In the genomic region with DNA sequence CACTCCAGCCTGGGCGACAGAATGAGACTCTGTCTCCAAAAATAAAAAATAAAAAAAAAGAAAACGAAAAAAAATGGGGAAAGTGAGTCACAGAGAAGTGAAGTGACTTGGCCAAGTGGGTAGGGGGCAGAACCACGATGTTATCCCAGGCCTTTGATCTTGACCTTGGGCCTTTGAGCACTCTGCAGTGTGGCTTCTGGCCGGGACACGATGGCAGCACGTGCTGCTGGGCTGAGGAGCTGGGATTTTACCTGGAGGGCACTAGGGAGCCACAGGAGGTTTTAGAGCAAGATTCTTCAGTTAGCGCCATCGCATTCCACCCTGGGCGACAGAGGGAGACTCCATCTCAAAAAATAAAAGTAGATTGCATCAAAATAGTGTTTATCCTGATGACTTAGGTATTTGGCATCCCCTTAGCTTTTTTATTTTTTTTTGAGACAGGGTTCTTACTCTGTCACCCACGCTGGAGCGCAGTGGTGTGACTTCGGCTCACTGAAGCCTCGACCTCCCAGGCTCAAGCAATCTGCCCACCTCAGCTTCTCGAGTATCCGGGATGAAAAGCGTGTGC, we compare ENCODE assay signal across 12 cellular contexts. TPM values are rescaled to one million over a fixed set of nuclear protein-coding genes. Genes with fewer than 3 reads are reported as not detected.
A peak's percentile ranks its signal among the peaks of the same experiment; 100 is the strongest.
DNase-seq lines count a peak whose midpoint lies in the region; TF ChIP-seq lines count a peak whose summit lies in the region.
"Had no signal": no experiment of that assay in that cellular context is flagged by ENCODE, and none has a peak within 500 bp of the region (broad histone marks: within the 10 kb centered on the region; RNA-seq: fewer than 3 reads in every experiment).

No MANE protein-coding gene starts in this region.

- H3K9me2 ChIP-seq in hepatocyte (replicated peaks; ENCODE audit: insufficient read depth) = no peaks in the 10 kb centered on the region

- H3K4me1 Mint-ChIP-seq in activated naive CD4-positive, alpha-beta T cell treated with anti-CD3 and anti-CD28 coated beads, Interleukin-2, amount 50 U/mL, for 24 hours = peaks cover 14% of the 10 kb centered on the region
- H3K4me1 Mint-ChIP-seq in activated naive CD4-positive, alpha-beta T cell treated with anti-CD3 and anti-CD28 coated beads, Interleukin-2, amount 10 ng/mL, durations not matched to agents 7 days and 5 days = peaks cover 15% of the 10 kb centered on the region

- TF ChIP-seq CTCF in hepatocyte (IDR thresholded peaks at IDR 0.05; ENCODE audit: poor library complexity) (no peak), thyroid gland (IDR thresholded peaks at IDR 0.05) (no peak), ascending aorta (IDR thresholded peaks at IDR 0.05) (no peak)

- H3K79me2 ChIP-seq in hepatocyte = peaks cover 4% of the 10 kb centered on the region

- H3K36me3 Mint-ChIP-seq in activated naive CD4-positive, alpha-beta T cell treated with anti-CD3 and anti-CD28 coated beads, Interleukin-2, amount 50 U/mL, for 24 hours = no peaks in the 10 kb centered on the region
- peaks cover 2% of the 10 kb centered on the region for H3K36me3 Mint-ChIP-seq in activated naive CD4-positive, alpha-beta T cell treated with anti-CD3 and anti-CD28 coated beads, Interleukin-2, amount 10 ng/mL, durations not matched to agents 7 days and 5 days

- H3K27me3 Mint-ChIP-seq in activated naive CD4-positive, alpha-beta T cell treated with anti-CD3 and anti-CD28 coated beads, Interleukin-2, amount 50 U/mL, for 24 hours = no peaks in the 10 kb centered on the region
- H3K27me3 Mint-ChIP-seq in activated naive CD4-positive, alpha-beta T cell treated with anti-CD3 and anti-CD28 coated beads, Interleukin-2, amount 10 ng/mL, durations not matched to agents 7 days and 5 days = peaks cover 5% of the 10 kb centered on the region

- no peaks in the 10 kb centered on the region for H3K27me3 ChIP-seq in SJCRH30
- H3K27me3 ChIP-seq in hepatocyte = no peaks in the 10 kb centered on the region
- H3K27me3 ChIP-seq in thyroid gland = no peaks in the 10 kb centered on the region
- H3K27me3 ChIP-seq in ascending aorta = no peaks in the 10 kb centered on the region

- H2AFZ ChIP-seq in hepatocyte = no peak overlapping the region

- H3K4me3 Mint-ChIP-seq in activated naive CD4-positive, alpha-beta T cell treated with anti-CD3 and anti-CD28 coated beads, Interleukin-2, amount 50 U/mL, for 24 hours = no peak overlapping the region
- no peak overlapping the region for H3K4me3 Mint-ChIP-seq in activated naive CD4-positive, alpha-beta T cell treated with anti-CD3 and anti-CD28 coated beads, Interleukin-2, amount 10 ng/mL, durations not matched to agents 7 days and 5 days

- TF ChIP-seq POLR2A in thyroid gland (IDR thresholded peaks at IDR 0.05) = no peak

- H3K4me1 ChIP-seq in SJCRH30 (peaks cover 31% of the 10 kb centered on the region), hepatocyte (ENCODE audit: insufficient read depth) (peaks cover 17% of the 10 kb centered on the region), thyroid gland (peaks cover 19 to 32% of the 10 kb centered on the region in 2 donors), ascending aorta (peaks cover 3 to 4% of the 10 kb centered on the region in 2 donors)

- H3K27ac ChIP-seq in SJCRH30 (peak overlapping the region; percentile 37; the same call in 1 of the 2 replicates), hepatocyte (peak overlapping the region; percentile 90), thyroid gland (peak overlapping the region; percentile 28 to 97 (median 84)), ascending aorta (no peak overlapping the region)

- DNase-seq in activated naive CD4-positive, alpha-beta T cell treated with anti-CD3 and anti-CD28 coated beads, Interleukin-2, amount 10 ng/mL, durations not matched to agents 7 days and 5 days = no peak
- DNase-seq in SJCRH30 (no peak), hepatocyte (ENCODE audit: low spot score) (no peak), thyroid gland (no peak), NCI-H2227 (lab: John Stamatoyannopoulos, UW; ENCODE audit: unreplicated experiment) (no peak), ascending aorta (ENCODE audit: low spot score in 2 of 2) (no peak), anterior cingulate cortex (lab: John Stamatoyannopoulos, UW) (no peak)
- DNase-seq: DMS79, GDM1, MM.1S, NCI-H187 had no signal

- no peaks in the 10 kb centered on the region for H3K36me3 ChIP-seq in SJCRH30
- no peaks in the 10 kb centered on the region for H3K36me3 ChIP-seq in hepatocyte (replicated peaks; ENCODE audit: insufficient read depth, low read depth)
- no peaks in the 10 kb centered on the region for H3K36me3 ChIP-seq in thyroid gland
- no peaks in the 10 kb centered on the region for H3K36me3 ChIP-seq in ascending aorta

- H3K27ac Mint-ChIP-seq in activated naive CD4-positive, alpha-beta T cell treated with anti-CD3 and anti-CD28 coated beads, Interleukin-2, amount 50 U/mL, for 24 hours = peak overlapping the region; percentile 23
- no peak overlapping the region for H3K27ac Mint-ChIP-seq in activated naive CD4-positive, alpha-beta T cell treated with anti-CD3 and anti-CD28 coated beads, Interleukin-2, amount 10 ng/mL, durations not matched to agents 7 days and 5 days

- intact Hi-C loops in thyroid gland (cut with DNase I) = no loop called here
- intact Hi-C loops in ascending aorta (cut with DNase I) = no loop called here

- H3K9me3 ChIP-seq in SJCRH30 (replicated peaks) = no peaks in the 10 kb centered on the region
- no peaks in the 10 kb centered on the region for H3K9me3 ChIP-seq in hepatocyte (ENCODE audit: low read depth)
- no peaks in the 10 kb centered on the region for H3K9me3 ChIP-seq in thyroid gland
- no peaks in the 10 kb centered on the region for H3K9me3 ChIP-seq in ascending aorta

- no peak overlapping the region for H3K4me2 ChIP-seq in hepatocyte

- 82% methylated on average over 16 of the region's 16 CpGs for WGBS in hepatocyte (ENCODE audit: low lambda C conversion rate, missing lambda C conversion rate)
- 87 to 91% methylated on average over 16 of the region's 16 CpGs for WGBS in thyroid gland, 2 donors

- no peaks in the 10 kb centered on the region for H3K9me3 Mint-ChIP-seq in activated naive CD4-positive, alpha-beta T cell treated with anti-CD3 and anti-CD28 coated beads, Interleukin-2, amount 50 U/mL, for 24 hours
- H3K9me3 Mint-ChIP-seq in activated naive CD4-positive, alpha-beta T cell treated with anti-CD3 and anti-CD28 coated beads, Interleukin-2, amount 10 ng/mL, durations not matched to agents 7 days and 5 days = no peaks in the 10 kb centered on the region

- H3K4me3 ChIP-seq in SJCRH30 (no peak overlapping the region), hepatocyte (no peak overlapping the region), thyroid gland (replicated peaks in 1 of 3) (no peak overlapping the region), ascending aorta (no peak overlapping the region)

- no peaks in the 10 kb centered on the region for H4K20me1 ChIP-seq in hepatocyte (ENCODE audit: insufficient read depth, poor library complexity, severe bottlenecking)

- CTCF ChIA-PET in activated naive CD4-positive, alpha-beta T cell treated with anti-CD3 and anti-CD28 coated beads, Interleukin-2, amount 10 ng/mL, durations not matched to agents 7 days and 5 days (lab: Charles Lee) = interaction anchor here (2.2 kb wide), 1 partner anchor 37 kb away, joined by 5 read pairs; no protein-coding TSS in a partner anchor

RNA-seq across cellular contexts. Expression of gene TLE5, which starts 4.3 kb away (rescaled TPM):
- 313 and 320 TPM in 2 replicates for total RNA-seq in SJCRH30 (2014; rRNA removed; shearing (Covaris generic))
- total RNA-seq in hepatocyte (241 and 260 TPM in 2 replicates), thyroid gland (100 to 1,000 TPM; 398 to 892 (median 498) TPM), ascending aorta (559 TPM)
- 308 and 340 TPM in 2 replicates for polyA plus RNA-seq in hepatocyte

RNA-seq across cellular contexts. Expression of gene GNA11, which starts 27.6 kb away (rescaled TPM):
- total RNA-seq in SJCRH30 (2014; rRNA removed; shearing (Covaris generic)) = 35.8 and 40.1 TPM in 2 replicates
- total RNA-seq in hepatocyte = 53.8 and 60.2 TPM in 2 replicates
- 100 and 115 TPM in 2 replicates for polyA plus RNA-seq in hepatocyte
- 10 to 100 TPM; 49.9 to 69.6 (median 63.8) TPM for total RNA-seq in thyroid gland
- 178 TPM for total RNA-seq in ascending aorta

RNA-seq across cellular contexts. Expression of gene TLE2, which starts 37.5 kb away (rescaled TPM):
- total RNA-seq in SJCRH30 (2014; rRNA removed; shearing (Covaris generic)) = 3.7 and 4.7 TPM in 2 replicates
- 25.4 and 36.2 TPM in 2 replicates for total RNA-seq in hepatocyte
- 71.1 and 82.0 TPM in 2 replicates for polyA plus RNA-seq in hepatocyte
- 100 to 1,000 TPM in 1 of 4 donors, 10 to 100 TPM in 3; 81.3 to 114 (median 90.3) TPM for total RNA-seq in thyroid gland
- total RNA-seq in ascending aorta = 86.3 TPM

Comparison
In these comparisons a context has a peak if more than half of its experiments do, and no peak if none do; other contexts are left out.
1. H3K27ac ChIP-seq: peak in SJCRH30 (single experiment), hepatocyte (single experiment) and thyroid gland (3 of 3); none in ascending aorta (0 of 2).